21 cellular contexts compared by ENCODE assay signal in genomic region chr15:51991141-51991540, GRCh38. TPM values are rescaled to one million over a fixed set of nuclear protein-coding genes. Genes with fewer than 3 reads are reported as not detected.
DNase-seq lines count a peak whose midpoint lies in the region; ATAC-seq and TF ChIP-seq lines count a peak whose summit lies in the region.
"Had no signal": no experiment of that assay in that cellular context is flagged by ENCODE, and none has a peak within 500 bp of the region (broad histone marks: within the 10 kb centered on the region; RNA-seq: fewer than 3 reads in every experiment).

No MANE protein-coding gene starts in this region.

- no peaks in the 10 kb centered on the region for H3K4me1 ChIP-seq in osteoblast (ENCODE audit: insufficient read depth, low read length)
- H3K4me1 ChIP-seq: BE2C had no signal

- no peak for TF ChIP-seq CTCF in osteoblast (IDR thresholded peaks at IDR 0.05; ENCODE audit: extremely low read depth, low read depth, low read length)
- no peak for TF ChIP-seq CTCF in natural killer cell (IDR thresholded peaks at IDR 0.05)

- H3K4me1 Mint-ChIP-seq in natural killer cell, result no peaks in the 10 kb centered on the region
- H3K4me1 Mint-ChIP-seq: CD4-positive, alpha-beta memory T cell had no signal

- no peak overlapping the region for H3K4me2 ChIP-seq in osteoblast (ENCODE audit: insufficient read depth, low read length)
- H3K4me2 ChIP-seq: A549; BLaER1 treated with 17β-estradiol and CSF1 and Interleukin-3, amounts not matched to agents 10 nM and 100 nM had no signal

- no peaks in the 10 kb centered on the region for H3K36me3 Mint-ChIP-seq in natural killer cell
- H3K36me3 Mint-ChIP-seq: CD4-positive, alpha-beta memory T cell had no signal

- intact Hi-C loops in natural killer cell (cut with micrococcal nuclease), result no loop called here

- peak; percentile 16 for DNase-seq in NCI-H2029 (lab: John Stamatoyannopoulos, UW)
- DNase-seq in NCI-H2029 treated with DMSO at 0.1 percent for 48 hours (lab: John Stamatoyannopoulos, UW), result no peak
- DNase-seq in SIG-M5 treated with dmso at 0.1 percent for 504 hours (lab: John Stamatoyannopoulos, UW; ENCODE audit: unreplicated experiment), result peak; percentile 37
- DNase-seq in SIG-M5 (lab: John Stamatoyannopoulos, UW), result no peak
- DNase-seq in osteoblast (ENCODE audit: insufficient read length, low spot score, missing footprints), result peak; percentile 78
- no peak for DNase-seq in natural killer cell
- DNase-seq: 8988T; ACHN; AML-193; BE2C; Calu3; CD4-positive, alpha-beta memory T cell; COR-L47; DMS53; DMS79 treated with DMSO at 0.1 percent for 48 hours; GF-D8; GOT3; HFFc6 had no signal

- no peaks in the 10 kb centered on the region for H3K27me3 ChIP-seq in osteoblast (ENCODE audit: insufficient read depth, low read length)
- H3K27me3 ChIP-seq: BE2C; BLaER1 treated with 17β-estradiol and CSF1 and Interleukin-3, amounts not matched to agents 10 nM and 100 nM had no signal

- no peaks in the 10 kb centered on the region for H3K27me3 Mint-ChIP-seq in natural killer cell (ENCODE audit: low read depth in 2 of 2)
- H3K27me3 Mint-ChIP-seq: CD4-positive, alpha-beta memory T cell had no signal

- H3K27ac Mint-ChIP-seq in natural killer cell, result no peak overlapping the region
- H3K27ac Mint-ChIP-seq: CD4-positive, alpha-beta memory T cell; HFFc6 had no signal

- no peaks in the 10 kb centered on the region for H3K9me3 Mint-ChIP-seq in natural killer cell
- H3K9me3 Mint-ChIP-seq: CD4-positive, alpha-beta memory T cell; HFFc6 had no signal

- H3K36me3 ChIP-seq in osteoblast (ENCODE audit: insufficient read depth, low read length), result no peaks in the 10 kb centered on the region
- H3K36me3 ChIP-seq: BE2C; BLaER1 treated with 17β-estradiol and CSF1 and Interleukin-3, amounts not matched to agents 10 nM and 100 nM; HAP-1 had no signal

- H3K79me2 ChIP-seq in osteoblast (ENCODE audit: insufficient read depth, low read length), result no peaks in the 10 kb centered on the region

- no peak overlapping the region for H3K27ac ChIP-seq in osteoblast (ENCODE audit: low read depth, low read length)
- H3K27ac ChIP-seq: A549; BLaER1 treated with 17β-estradiol and CSF1 and Interleukin-3, amounts not matched to agents 10 nM and 100 nM had no signal

- no peak overlapping the region for H3K4me3 Mint-ChIP-seq in natural killer cell
- H3K4me3 Mint-ChIP-seq: CD4-positive, alpha-beta memory T cell; HFFc6 had no signal

- ATAC-seq in natural killer cell, result no peak
- ATAC-seq: A549 had no signal

- no peaks in the 10 kb centered on the region for H4K20me1 ChIP-seq in osteoblast (ENCODE audit: insufficient read depth, low read length)
- H4K20me1 ChIP-seq: BLaER1 treated with 17β-estradiol and CSF1 and Interleukin-3, amounts not matched to agents 10 nM and 100 nM had no signal

- no peaks in the 10 kb centered on the region for H3K9me3 ChIP-seq in osteoblast (ENCODE audit: low read depth, low read length)
- H3K9me3 ChIP-seq: A549, BE2C, HAP-1 had no signal

- H2AFZ ChIP-seq in osteoblast (ENCODE audit: low read length), result no peak overlapping the region

- H3K4me3 ChIP-seq in osteoblast (ENCODE audit: insufficient read depth, low read length), result no peak overlapping the region
- H3K4me3 ChIP-seq: A549; BLaER1 treated with 17β-estradiol and CSF1 and Interleukin-3, amounts not matched to agents 10 nM and 100 nM; HAP-1 had no signal

RNA-seq across cellular contexts. Expression of gene LEO1, which starts 19.6 kb away (rescaled TPM):
- total RNA-seq in osteoblast (15.6 and 16.3 TPM in 2 replicates), natural killer cell (10 to 100 TPM; 13.2 to 19.5 (median 16.0) TPM)

RNA-seq across cellular contexts. Expression of gene MAPK6, which starts 27.9 kb away (rescaled TPM):
- total RNA-seq in osteoblast (77.2 and 86.9 TPM in 2 replicates), natural killer cell (10 to 100 TPM; 33.0 to 36.2 (median 33.1) TPM)

Comparison
In these comparisons a context has a peak if more than half of its experiments do, and no peak if none do; other contexts are left out.
1. DNase-seq: peak in NCI-H2029 (single experiment), SIG-M5 treated with dmso at 0.1 percent for 504 hours (single experiment) and osteoblast (single experiment); none in NCI-H2029 treated with DMSO at 0.1 percent for 48 hours (single experiment), SIG-M5 (single experiment) and natural killer cell (single experiment).